In the genomic region with DNA sequence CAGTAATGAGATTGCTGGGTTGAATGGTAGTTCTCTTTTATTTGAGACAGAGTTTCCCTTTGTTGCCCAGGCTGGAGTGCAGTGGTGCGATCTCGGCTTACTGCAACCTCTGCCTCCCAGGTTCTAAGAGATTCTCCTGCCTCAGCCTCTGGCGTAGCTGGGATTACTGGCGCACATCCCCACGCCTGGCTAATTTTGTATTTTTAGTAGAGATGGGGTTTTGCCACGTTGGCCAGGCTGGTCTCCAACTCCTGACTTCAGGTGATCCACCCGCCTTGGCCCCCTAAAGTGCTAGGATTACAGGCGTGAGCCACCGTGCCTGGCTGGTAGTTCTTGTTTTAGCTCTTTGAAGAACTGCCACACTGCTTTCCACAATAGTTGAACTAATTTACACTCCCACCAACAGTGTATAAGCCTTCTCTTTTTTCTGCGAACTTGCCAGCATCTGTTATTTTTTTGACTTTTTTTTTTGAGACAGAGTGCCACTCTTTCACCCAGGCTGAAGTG, we compare ENCODE assay signal across 10 cellular contexts. TPM values are rescaled to one million over a fixed set of nuclear protein-coding genes. Genes with fewer than 3 reads are reported as not detected.
A peak's percentile ranks its signal among the peaks of the same experiment; 100 is the strongest.
DNase-seq lines count a peak whose midpoint lies in the region; ATAC-seq, FAIRE-seq and TF ChIP-seq lines count a peak whose summit lies in the region.
"Not testable (repeated sequence)": the region's sequence is repeated elsewhere in the genome, so short reads cannot be mapped to it uniquely, and the experiment has no call there.
"Had no signal": no experiment of that assay in that cellular context is flagged by ENCODE, and none has a peak within 500 bp of the region (broad histone marks: within the 10 kb centered on the region; RNA-seq: fewer than 3 reads in every experiment).

No MANE protein-coding gene starts in this region.

- intact Hi-C loops in HepG2 (cut with micrococcal nuclease; ENCODE audit: unreplicated experiment); psoas muscle (cut with DNase I); gastrocnemius medialis (cut with DNase I; ENCODE audit: low total_unique reads); thyroid gland (cut with DNase I): not testable (repeated sequence)

- H3K36me3 ChIP-seq in HepG2 (replicated peaks in 1 of 2; ENCODE audit: control insufficient read depth in 1 of 2, insufficient read depth in 2 of 2, low read length in 2 of 2); psoas muscle (ENCODE audit: insufficient read depth in 1 of 2, low read depth in 1 of 2); gastrocnemius medialis; thyroid gland: not testable (repeated sequence)

- H3K27me3 ChIP-seq in HepG2 (ENCODE audit: control insufficient read depth in 1 of 2, insufficient read depth in 2 of 2, low read length in 2 of 2); psoas muscle (ENCODE audit: insufficient read depth in 3 of 3, low read length in 2 of 3); gastrocnemius medialis; thyroid gland: not testable (repeated sequence)

- peaks cover 38% of the 10 kb centered on the region for H3K4me1 ChIP-seq in HepG2 (ENCODE audit: insufficient read depth, low read length)
- peaks cover 16% of the 10 kb centered on the region for H3K4me1 ChIP-seq in psoas muscle
- H3K4me1 ChIP-seq in gastrocnemius medialis, result peaks cover 17 to 18% of the 10 kb centered on the region in 2 donors
- H3K4me1 ChIP-seq in thyroid gland, result not testable (repeated sequence)

- H3K4me1 Mint-ChIP-seq in T-helper 1 cell treated with Interleukin-12 subunit alpha and Interleukin-12 subunit beta and Interleukin-4 antibody, amounts not matched to agents 30 μg/mL and 1 μg/mL, for 36 hours (ENCODE audit: low read depth), result peaks cover 16% of the 10 kb centered on the region
- peaks cover 18% of the 10 kb centered on the region for H3K4me1 Mint-ChIP-seq in activated CD8-positive, alpha-beta memory T cell treated with anti-CD3 and anti-CD28 coated beads, Interleukin-2, amount 10 ng/mL, durations not matched to agents 7 days and 5 days

- not testable (repeated sequence) for H3K36me3 Mint-ChIP-seq in T-helper 1 cell treated with Interleukin-12 subunit alpha and Interleukin-12 subunit beta and Interleukin-4 antibody, amounts not matched to agents 30 μg/mL and 1 μg/mL, for 36 hours (ENCODE audit: low read depth); activated CD8-positive, alpha-beta memory T cell treated with anti-CD3 and anti-CD28 coated beads, Interleukin-2, amount 10 ng/mL, durations not matched to agents 7 days and 5 days

- not testable (repeated sequence) for H3K27ac ChIP-seq in HepG2 (ENCODE audit: extremely low read length, insufficient read depth, low read length); thyroid gland
- peak overlapping the region; percentile 48 for H3K27ac ChIP-seq in psoas muscle
- H3K27ac ChIP-seq in gastrocnemius medialis, result peak overlapping the region; percentile 41 to 73 (median 70)

- not testable (repeated sequence) for H3K4me3 ChIP-seq in HepG2 (replicated peaks in 1 of 3; ENCODE audit: insufficient read depth in 1 of 3, low read depth in 2 of 3, low read length in 3 of 3); psoas muscle; gastrocnemius medialis; thyroid gland (replicated peaks in 1 of 3)

- CTCF ChIA-PET in activated CD8-positive, alpha-beta memory T cell treated with anti-CD3 and anti-CD28 coated beads, Interleukin-2, amount 10 ng/mL, durations not matched to agents 7 days and 5 days (lab: Charles Lee), result interaction anchor here (1.4 to 1.6 kb wide), 2 partner anchors 10 to 28 kb away, joined by 3 to 4 read pairs; no protein-coding TSS in a partner anchor
- CTCF ChIA-PET in HepG2 (lab: Yijun Ruan, JAX; ENCODE audit: low intra/inter-chr PET ratio, low total read pairs), result interaction anchor here (0.6 kb wide), 1 partner anchor 43 kb away, joined by 3 read pairs; the partner anchor contains the start of gene C1R

- in situ Hi-C loops in HepG2 (cut with HindIII; ENCODE audit: extremely low pct_ligation_motif_present, low pct_unique_long_range_greater_than_20kb); gastrocnemius medialis (cut with MboI; ENCODE audit: low sequenced_read_pairs in 4 of 4): not testable (repeated sequence)

- not testable (repeated sequence) for TF ChIP-seq POLR2A in HepG2 (IDR thresholded peaks at IDR 0.05; ENCODE audit: insufficient read depth in 1 of 2, low read depth in 2 of 2, low read length in 2 of 2); gastrocnemius medialis (IDR thresholded peaks at IDR 0.05); thyroid gland (IDR thresholded peaks at IDR 0.05)

- H3K9me3 Mint-ChIP-seq in T-helper 1 cell treated with Interleukin-12 subunit alpha and Interleukin-12 subunit beta and Interleukin-4 antibody, amounts not matched to agents 30 μg/mL and 1 μg/mL, for 36 hours; activated CD8-positive, alpha-beta memory T cell treated with anti-CD3 and anti-CD28 coated beads, Interleukin-2, amount 10 ng/mL, durations not matched to agents 7 days and 5 days (ENCODE audit: low read depth): not testable (repeated sequence)

- 57% methylated on average over 8 of the region's 10 CpGs for WGBS in HepG2 (ENCODE audit: low lambda C conversion rate)
- WGBS in psoas muscle, 3 donors, result 52 to 75% (median 54%) methylated on average over 10 of the region's 10 CpGs
- 53 to 55% methylated on average over 10 of the region's 10 CpGs for WGBS in thyroid gland, 2 donors

- peaks cover 36% of the 10 kb centered on the region for H3K27me3 Mint-ChIP-seq in T-helper 1 cell treated with Interleukin-12 subunit alpha and Interleukin-12 subunit beta and Interleukin-4 antibody, amounts not matched to agents 30 μg/mL and 1 μg/mL, for 36 hours (ENCODE audit: low read depth)
- peaks cover 34% of the 10 kb centered on the region for H3K27me3 Mint-ChIP-seq in activated CD8-positive, alpha-beta memory T cell treated with anti-CD3 and anti-CD28 coated beads, Interleukin-2, amount 10 ng/mL, durations not matched to agents 7 days and 5 days

- H3K9me3 ChIP-seq in HepG2 (ENCODE audit: low read length); psoas muscle; gastrocnemius medialis; thyroid gland: not testable (repeated sequence)

- TF ChIP-seq CTCF in HepG2 (CRISPR knock-in tag; IDR thresholded peaks at IDR 0.05); psoas muscle (IDR thresholded peaks at IDR 0.05); gastrocnemius medialis (IDR thresholded peaks at IDR 0.05 in 4 of 5, conservative IDR thresholded peaks at IDR 0.05 in 1 of 5); thyroid gland (IDR thresholded peaks at IDR 0.05): not testable (repeated sequence)

- not testable (repeated sequence) for H3K4me3 Mint-ChIP-seq in T-helper 1 cell treated with Interleukin-12 subunit alpha and Interleukin-12 subunit beta and Interleukin-4 antibody, amounts not matched to agents 30 μg/mL and 1 μg/mL, for 36 hours; activated CD8-positive, alpha-beta memory T cell treated with anti-CD3 and anti-CD28 coated beads, Interleukin-2, amount 10 ng/mL, durations not matched to agents 7 days and 5 days

- not testable (repeated sequence) for FAIRE-seq in HepG2 (lab: Jason Lieb, UNC)

- POLR2A ChIA-PET in HepG2 (lab: Yijun Ruan, JAX), result interaction anchor here (1.0 to 2.5 kb wide), 7 partner anchors 9 to 105 kb away, joined by 3 to 12 read pairs (median 5); partner anchors contain the start of genes C12orf57, C1S, LPCAT3 and RNU7-1

- H4K20me1 ChIP-seq in HepG2 (ENCODE audit: insufficient read depth, low read length), result not testable (repeated sequence)

- not testable (repeated sequence) for H2AFZ ChIP-seq in HepG2 (ENCODE audit: low read length)

- not testable (repeated sequence) for ATAC-seq in activated CD8-positive, alpha-beta memory T cell treated with anti-CD3 and anti-CD28 coated beads, Interleukin-2, amount 10 ng/mL, durations not matched to agents 7 days and 5 days
- ATAC-seq in HepG2, result peak; percentile 20; the same call in 2 of the 3 replicates
- peak in 3 of 4 donors; percentile 42 to 57 (median 56) for ATAC-seq in psoas muscle
- peak; percentile 12 to 30 for ATAC-seq in gastrocnemius medialis

- not testable (repeated sequence) for H3K9ac ChIP-seq in HepG2 (ENCODE audit: insufficient read depth, low read depth, low read length)

- not testable (repeated sequence) for H3K4me2 ChIP-seq in HepG2 (ENCODE audit: low read depth, low read length)

- not testable (repeated sequence) for H3K79me2 ChIP-seq in HepG2 (ENCODE audit: insufficient read depth, low read length)

- TF ChIP-seq RAD21 in HepG2 (CRISPR knock-in tag; IDR thresholded peaks at IDR 0.05), result not testable (repeated sequence)

- peak; percentile 16 for DNase-seq in activated CD8-positive, alpha-beta memory T cell treated with anti-CD3 and anti-CD28 coated beads, Interleukin-2, amount 10 ng/mL, durations not matched to agents 7 days and 5 days
- DNase-seq in HepG2 (ENCODE audit: low spot score); psoas muscle; gastrocnemius medialis: not testable (repeated sequence)
- peak; percentile 28 to 54 for DNase-seq in thyroid gland

- H3K27ac Mint-ChIP-seq in T-helper 1 cell treated with Interleukin-12 subunit alpha and Interleukin-12 subunit beta and Interleukin-4 antibody, amounts not matched to agents 30 μg/mL and 1 μg/mL, for 36 hours, result peak overlapping the region; percentile 0
- not testable (repeated sequence) for H3K27ac Mint-ChIP-seq in activated CD8-positive, alpha-beta memory T cell treated with anti-CD3 and anti-CD28 coated beads, Interleukin-2, amount 10 ng/mL, durations not matched to agents 7 days and 5 days

- not testable (repeated sequence) for BruUV-seq in HepG2 (replicated peaks; lab: Mats Ljungman, UMichigan)

- not testable (repeated sequence) for TF ChIP-seq EP300 in HepG2 (IDR thresholded peaks at IDR 0.05; ENCODE audit: low read depth in 2 of 2, low read length in 2 of 2); HepG2 (CRISPR knock-in tag; IDR thresholded peaks at IDR 0.05; ENCODE audit: borderline replicate concordance)

RNA-seq across cellular contexts. Expression of gene C1S, which starts 11.0 kb away (rescaled TPM):
- total RNA-seq in activated CD8-positive, alpha-beta memory T cell treated with anti-CD3 and anti-CD28 coated beads, Interleukin-2, amount 10 ng/mL, durations not matched to agents 7 days and 5 days, result 1 to 10 TPM; 1.6 to 2.5 TPM
- total RNA-seq in HepG2 (2016; rRNA removed; fragmentation: Illumina TruSeq; extraction: Trizol) (8.2 and 18.2 TPM in 2 replicates), psoas muscle (10 to 100 TPM; 49.0 to 98.5 (median 75.6) TPM), gastrocnemius medialis (10 to 100 TPM; 58.1 to 90.8 (median 85.9) TPM), thyroid gland (100 to 1,000 TPM; 137 to 470 (median 255) TPM)
- 2.7 and 2.8 TPM in 2 replicates for total RNA-seq in HepG2 (2016; cell fraction: cytosol; rRNA removed; fragmentation: Illumina TruSeq; extraction: Trizol; ENCODE audit: low read depth)
- 8.4 and 18.7 TPM in 2 replicates for total RNA-seq in HepG2 (2016; cell fraction: insoluble cytoplasmic fraction; rRNA removed; fragmentation: Illumina TruSeq; extraction: Trizol)
- total RNA-seq in HepG2 (2016; cell fraction: membrane; rRNA removed; fragmentation: Illumina TruSeq; extraction: Trizol), result 3.2 and 3.7 TPM in 2 replicates
- total RNA-seq in HepG2 (2016; cell fraction: nucleus; rRNA removed; fragmentation: Illumina TruSeq; extraction: Trizol), result 17.9 and 19.4 TPM in 2 replicates
- polyA plus RNA-seq in HepG2 (2011; rRNA removed) (14.5 and 23.3 TPM in 2 replicates), psoas muscle (10 to 100 TPM; 35.9 to 44.4 (median 38.2) TPM)
- 9.6 and 18.5 TPM in 2 replicates for polyA plus RNA-seq in HepG2 (2011; cell fraction: cytosol; rRNA removed)
- 14.4 and 22.0 TPM in 2 replicates for polyA plus RNA-seq in HepG2 (2011; cell fraction: nucleus; rRNA removed)
- polyA plus RNA-seq in HepG2 (2012), result 9.8 and 10.0 TPM in 2 replicates
- 0.91 and 1.0 TPM in 2 replicates for polyA plus RNA-seq in HepG2 (2016; cell fraction: cytosol; fragmentation: Illumina TruSeq; extraction: Trizol; ENCODE audit: low read depth)
- polyA plus RNA-seq in HepG2 (2016; cell fraction: insoluble cytoplasmic fraction; fragmentation: Illumina TruSeq; extraction: Trizol; ENCODE audit: low read depth), result 6.4 and 6.7 TPM in 2 replicates
- 1.8 and 2.2 TPM in 2 replicates for polyA plus RNA-seq in HepG2 (2016; cell fraction: membrane; fragmentation: Illumina TruSeq; extraction: Trizol; ENCODE audit: low read depth)
- polyA plus RNA-seq in HepG2 (2016; cell fraction: nucleus; fragmentation: Illumina TruSeq; extraction: Trizol; ENCODE audit: insufficient read depth, low read depth), result 26.0 and 30.9 TPM in 2 replicates
- 3.8 and 12.0 TPM in 2 replicates for polyA minus RNA-seq in HepG2 (2011; rRNA and poly(A)+ RNA removed; ENCODE audit: low replicate concordance)
- polyA minus RNA-seq in HepG2 (2011; cell fraction: cytosol; rRNA and poly(A)+ RNA removed), result 7.0 and 14.3 TPM in 2 replicates
- polyA minus RNA-seq in HepG2 (2011; cell fraction: nucleus; rRNA and poly(A)+ RNA removed), result 14.0 and 26.4 TPM in 2 replicates
- polyA plus RNA-seq: CD14-positive monocyte; CD4-positive, alpha-beta memory T cell; CD4-positive, CD25-positive, alpha-beta regulatory T cell; CD8-positive, alpha-beta memory T cell had no signal

RNA-seq across cellular contexts. Expression of gene LPCAT3, which starts 31.2 kb away (rescaled TPM):
- total RNA-seq in activated CD8-positive, alpha-beta memory T cell treated with anti-CD3 and anti-CD28 coated beads, Interleukin-2, amount 10 ng/mL, durations not matched to agents 7 days and 5 days, result 10 to 100 TPM; 29.3 to 32.0 TPM
- total RNA-seq in HepG2 (2016; rRNA removed; fragmentation: Illumina TruSeq; extraction: Trizol) (22.1 and 44.5 TPM in 2 replicates), psoas muscle (10 to 100 TPM; 24.0 to 56.5 (median 41.6) TPM), gastrocnemius medialis (10 to 100 TPM; 19.4 to 42.8 (median 36.7) TPM), thyroid gland (10 to 100 TPM; 45.1 to 68.4 (median 58.5) TPM)
- total RNA-seq in HepG2 (2016; cell fraction: cytosol; rRNA removed; fragmentation: Illumina TruSeq; extraction: Trizol; ENCODE audit: low read depth), result 15.6 and 16.1 TPM in 2 replicates
- 19.8 and 46.9 TPM in 2 replicates for total RNA-seq in HepG2 (2016; cell fraction: insoluble cytoplasmic fraction; rRNA removed; fragmentation: Illumina TruSeq; extraction: Trizol)
- 25.0 and 25.2 TPM in 2 replicates for total RNA-seq in HepG2 (2016; cell fraction: membrane; rRNA removed; fragmentation: Illumina TruSeq; extraction: Trizol)
- total RNA-seq in HepG2 (2016; cell fraction: nucleus; rRNA removed; fragmentation: Illumina TruSeq; extraction: Trizol), result 47.0 and 56.7 TPM in 2 replicates
- polyA plus RNA-seq in HepG2 (2011; rRNA removed) (62.7 and 64.3 TPM in 2 replicates), psoas muscle (10 to 100 TPM; 13.9 to 26.2 (median 17.4) TPM)
- polyA plus RNA-seq in HepG2 (2011; cell fraction: cytosol; rRNA removed), result 50.0 and 61.5 TPM in 2 replicates
- polyA plus RNA-seq in HepG2 (2011; cell fraction: nucleus; rRNA removed), result 28.8 and 35.4 TPM in 2 replicates
- polyA plus RNA-seq in HepG2 (2012), result 34.6 and 45.3 TPM in 2 replicates
- polyA plus RNA-seq in HepG2 (2016; cell fraction: cytosol; fragmentation: Illumina TruSeq; extraction: Trizol; ENCODE audit: low read depth), result 12.9 and 13.6 TPM in 2 replicates
- 25.6 and 31.4 TPM in 2 replicates for polyA plus RNA-seq in HepG2 (2016; cell fraction: insoluble cytoplasmic fraction; fragmentation: Illumina TruSeq; extraction: Trizol; ENCODE audit: low read depth)
- 26.7 TPM in 2 replicates for polyA plus RNA-seq in HepG2 (2016; cell fraction: membrane; fragmentation: Illumina TruSeq; extraction: Trizol; ENCODE audit: low read depth)
- polyA plus RNA-seq in HepG2 (2016; cell fraction: nucleus; fragmentation: Illumina TruSeq; extraction: Trizol; ENCODE audit: insufficient read depth, low read depth), result 89.0 and 95.4 TPM in 2 replicates
- polyA minus RNA-seq in HepG2 (2011; rRNA and poly(A)+ RNA removed; ENCODE audit: low replicate concordance), result 92.1 and 114 TPM in 2 replicates
- 27.7 TPM in 2 replicates for polyA minus RNA-seq in HepG2 (2011; cell fraction: cytosol; rRNA and poly(A)+ RNA removed)
- 34.9 and 49.9 TPM in 2 replicates for polyA minus RNA-seq in HepG2 (2011; cell fraction: nucleus; rRNA and poly(A)+ RNA removed)

RNA-seq across cellular contexts. Expression of gene C1R, which starts 42.7 kb away (rescaled TPM):
- total RNA-seq in activated CD8-positive, alpha-beta memory T cell treated with anti-CD3 and anti-CD28 coated beads, Interleukin-2, amount 10 ng/mL, durations not matched to agents 7 days and 5 days, result 1 to 10 TPM; 4.0 to 5.3 TPM
- total RNA-seq in HepG2 (2016; rRNA removed; fragmentation: Illumina TruSeq; extraction: Trizol) (1.7 and 3.5 TPM in 2 replicates), psoas muscle (10 to 100 TPM; 63.2 to 70.9 (median 68.1) TPM), gastrocnemius medialis (10 to 100 TPM; 47.5 to 97.8 (median 74.9) TPM), thyroid gland (100 to 1,000 TPM; 132 to 545 (median 312) TPM)
- 0.44 and 0.61 TPM in 2 replicates for total RNA-seq in HepG2 (2016; cell fraction: cytosol; rRNA removed; fragmentation: Illumina TruSeq; extraction: Trizol; ENCODE audit: low read depth)
- total RNA-seq in HepG2 (2016; cell fraction: insoluble cytoplasmic fraction; rRNA removed; fragmentation: Illumina TruSeq; extraction: Trizol), result 2.6 and 4.1 TPM in 2 replicates
- 0.93 and 1.4 TPM in 2 replicates for total RNA-seq in HepG2 (2016; cell fraction: membrane; rRNA removed; fragmentation: Illumina TruSeq; extraction: Trizol)
- 3.8 and 4.3 TPM in 2 replicates for total RNA-seq in HepG2 (2016; cell fraction: nucleus; rRNA removed; fragmentation: Illumina TruSeq; extraction: Trizol)
- polyA plus RNA-seq in HepG2 (2011; rRNA removed) (6.5 and 11.2 TPM in 2 replicates), psoas muscle (10 to 100 TPM; 32.4 to 58.4 (median 44.5) TPM)
- 6.2 and 6.5 TPM in 2 replicates for polyA plus RNA-seq in HepG2 (2011; cell fraction: cytosol; rRNA removed)
- 6.1 and 8.4 TPM in 2 replicates for polyA plus RNA-seq in HepG2 (2011; cell fraction: nucleus; rRNA removed)
- polyA plus RNA-seq in HepG2 (2012), result 1.2 and 1.9 TPM in 2 replicates
- polyA plus RNA-seq in HepG2 (2016; cell fraction: cytosol; fragmentation: Illumina TruSeq; extraction: Trizol; ENCODE audit: low read depth), result 0.42 and 0.57 TPM in 2 replicates
- polyA plus RNA-seq in HepG2 (2016; cell fraction: insoluble cytoplasmic fraction; fragmentation: Illumina TruSeq; extraction: Trizol; ENCODE audit: low read depth), result 1.6 and 2.2 TPM in 2 replicates
- 1.2 and 1.3 TPM in 2 replicates for polyA plus RNA-seq in HepG2 (2016; cell fraction: membrane; fragmentation: Illumina TruSeq; extraction: Trizol; ENCODE audit: low read depth)
- 6.5 and 7.1 TPM in 2 replicates for polyA plus RNA-seq in HepG2 (2016; cell fraction: nucleus; fragmentation: Illumina TruSeq; extraction: Trizol; ENCODE audit: insufficient read depth, low read depth)
- polyA minus RNA-seq in HepG2 (2011; rRNA and poly(A)+ RNA removed; ENCODE audit: low replicate concordance), result 3.3 and 5.9 TPM in 2 replicates
- polyA minus RNA-seq in HepG2 (2011; cell fraction: cytosol; rRNA and poly(A)+ RNA removed), result 0.70 and 1.3 TPM in 2 replicates
- polyA minus RNA-seq in HepG2 (2011; cell fraction: nucleus; rRNA and poly(A)+ RNA removed), result 1.7 and 2.7 TPM in 2 replicates

RNA-seq across cellular contexts. Expression of gene C1RL, which starts 59.5 kb away (rescaled TPM):
- total RNA-seq in activated CD8-positive, alpha-beta memory T cell treated with anti-CD3 and anti-CD28 coated beads, Interleukin-2, amount 10 ng/mL, durations not matched to agents 7 days and 5 days, result 10 to 100 TPM; 21.8 to 27.4 TPM
- 14.2 and 28.9 TPM in 2 replicates for total RNA-seq in HepG2 (2016; rRNA removed; fragmentation: Illumina TruSeq; extraction: Trizol)
- 4.9 and 5.6 TPM in 2 replicates for total RNA-seq in HepG2 (2016; cell fraction: cytosol; rRNA removed; fragmentation: Illumina TruSeq; extraction: Trizol; ENCODE audit: low read depth)
- total RNA-seq in HepG2 (2016; cell fraction: insoluble cytoplasmic fraction; rRNA removed; fragmentation: Illumina TruSeq; extraction: Trizol), result 14.6 and 24.7 TPM in 2 replicates
- 9.1 and 10.3 TPM in 2 replicates for total RNA-seq in HepG2 (2016; cell fraction: membrane; rRNA removed; fragmentation: Illumina TruSeq; extraction: Trizol)
- total RNA-seq in HepG2 (2016; cell fraction: nucleus; rRNA removed; fragmentation: Illumina TruSeq; extraction: Trizol), result 30.9 and 42.1 TPM in 2 replicates
- 53.1 and 73.4 TPM in 2 replicates for polyA plus RNA-seq in HepG2 (2011; rRNA removed)
- 32.8 and 36.0 TPM in 2 replicates for polyA plus RNA-seq in HepG2 (2011; cell fraction: cytosol; rRNA removed)
- 60.3 and 87.6 TPM in 2 replicates for polyA plus RNA-seq in HepG2 (2011; cell fraction: nucleus; rRNA removed)
- polyA plus RNA-seq in HepG2 (2012), result 22.3 and 28.7 TPM in 2 replicates
- 3.0 and 3.5 TPM in 2 replicates for polyA plus RNA-seq in HepG2 (2016; cell fraction: cytosol; fragmentation: Illumina TruSeq; extraction: Trizol; ENCODE audit: low read depth)
- polyA plus RNA-seq in HepG2 (2016; cell fraction: insoluble cytoplasmic fraction; fragmentation: Illumina TruSeq; extraction: Trizol; ENCODE audit: low read depth), result 14.0 and 14.1 TPM in 2 replicates
- 5.6 and 7.3 TPM in 2 replicates for polyA plus RNA-seq in HepG2 (2016; cell fraction: membrane; fragmentation: Illumina TruSeq; extraction: Trizol; ENCODE audit: low read depth)
- 51.4 and 56.2 TPM in 2 replicates for polyA plus RNA-seq in HepG2 (2016; cell fraction: nucleus; fragmentation: Illumina TruSeq; extraction: Trizol; ENCODE audit: insufficient read depth, low read depth)
- polyA minus RNA-seq in HepG2 (2011; rRNA and poly(A)+ RNA removed; ENCODE audit: low replicate concordance), result 41.3 and 114 TPM in 2 replicates
- 30.1 and 38.2 TPM in 2 replicates for polyA minus RNA-seq in HepG2 (2011; cell fraction: cytosol; rRNA and poly(A)+ RNA removed)
- polyA minus RNA-seq in HepG2 (2011; cell fraction: nucleus; rRNA and poly(A)+ RNA removed), result 34.5 and 39.2 TPM in 2 replicates
- total RNA-seq in psoas muscle, result 10 to 100 TPM; 14.6 to 17.0 (median 15.5) TPM
- polyA plus RNA-seq in psoas muscle, result 1 to 10 TPM; 2.7 to 6.2 (median 5.1) TPM
- 10 to 100 TPM; 15.0 to 18.7 (median 16.7) TPM for total RNA-seq in gastrocnemius medialis
- 100 to 1,000 TPM in 1 of 4 donors, 10 to 100 TPM in 3; 39.2 to 153 (median 59.5) TPM for total RNA-seq in thyroid gland

Comparison
In these comparisons a context has a peak if more than half of its experiments do, and no peak if none do; other contexts are left out.
1. RNA of gene C1R, which starts 42.7 kb away (total RNA-seq): 132 to 545 TPM in thyroid gland, 47.5 to 97.8 TPM in gastrocnemius medialis and 63.2 to 70.9 TPM in psoas muscle; 4.0 to 5.3 TPM in activated CD8-positive, alpha-beta memory T cell treated with anti-CD3 and anti-CD28 coated beads, Interleukin-2, amount 10 ng/mL, durations not matched to agents 7 days and 5 days and 0.44 to 4.3 TPM in HepG2; every median in the first group is over 4 times any median in the second.